ENCODE assay signal across 35 cellular contexts in genomic region chr1:21568809-21569385, GRCh38. TPM values are rescaled to one million over a fixed set of nuclear protein-coding genes. Genes with fewer than 3 reads are reported as not detected.
DNase-seq lines count a peak whose midpoint lies in the region; ATAC-seq and TF ChIP-seq lines count a peak whose summit lies in the region.
"Had no signal": no experiment of that assay in that cellular context is flagged by ENCODE, and none has a peak within 500 bp of the region (broad histone marks: within the 10 kb centered on the region; RNA-seq: fewer than 3 reads in every experiment).

No MANE protein-coding gene starts in this region.

- H3K4me3 Mint-ChIP-seq in osteocyte (ENCODE audit: unreplicated experiment) = peak overlapping the region; percentile 20
- H3K4me3 Mint-ChIP-seq: activated B cell treated with CpG ODN at 0.5 μM for 24 hours; activated naive CD4-positive, alpha-beta T cell treated with anti-CD3 and anti-CD28 coated beads for 36 hours; activated T-helper 1 cell treated with anti-CD3 and anti-CD28 coated beads, Interleukin-12 subunit alpha, Interleukin-12 subunit beta, Interleukin-2, Interleukin-4 antibody, amounts not matched to agents 30 ng/mL and 10 ng/mL and 1 ng/mL, durations not matched to agents 14 hours and 24 hours and 36 hours; CD8-positive, alpha-beta memory T cell; H9 had no signal

- H3K36me3 Mint-ChIP-seq in osteocyte (ENCODE audit: unreplicated experiment) = no peaks in the 10 kb centered on the region
- H3K36me3 Mint-ChIP-seq: CD8-positive, alpha-beta memory T cell had no signal

- no peak overlapping the region for H3K4me3 ChIP-seq in SJSA1
- H3K4me3 ChIP-seq: A549, cardiac muscle cell, coronary artery, lung, prostate gland, stomach, thyroid gland had no signal

- H3K9me3 ChIP-seq in SJSA1 (replicated peaks) = no peaks in the 10 kb centered on the region
- H3K9me3 ChIP-seq: A549, neutrophil, prostate gland, stomach, thyroid gland had no signal

- TF ChIP-seq CTCF in osteocyte (IDR thresholded peaks at IDR 0.05) = no peak

- H3K27me3 Mint-ChIP-seq in osteocyte (ENCODE audit: unreplicated experiment) = no peaks in the 10 kb centered on the region

- peaks cover 80% of the 10 kb centered on the region for H3K36me3 ChIP-seq in SJSA1
- H3K36me3 ChIP-seq: cardiac muscle cell, prostate gland, stomach, thyroid gland had no signal

- DNase-seq in ELF-1 (ENCODE audit: low read depth, low spot score) = peak; percentile 60
- DNase-seq in SJSA1 (ENCODE audit: low read depth in 1 of 2, low spot score in 2 of 2) = no peak
- peak; percentile 18 for DNase-seq in fibroblast of peridontal ligament (ENCODE audit: extremely low read depth)
- no peak for DNase-seq in osteocyte (ENCODE audit: extremely low spot score, unreplicated experiment)
- no peak for DNase-seq in NCI-H1105 (lab: John Stamatoyannopoulos, UW)
- no peak for DNase-seq in DMS53 treated with DMSO at 0.1 percent for 48 hours (lab: John Stamatoyannopoulos, UW; ENCODE audit: unreplicated experiment)
- DNase-seq in activated CD8-positive, alpha-beta memory T cell treated with anti-CD3 and anti-CD28 coated beads, Interleukin-2, amount 50 U/mL, for 48 hours = no peak
- DNase-seq: activated B cell treated with CpG ODN at 0.5 μM for 24 hours; activated CD4-positive, alpha-beta T cell treated with anti-CD3 and anti-CD28 coated beads, Interleukin-2, amount 50 U/mL, for 4 hours; activated naive CD4-positive, alpha-beta T cell treated with anti-CD3 and anti-CD28 coated beads for 36 hours; CD8-positive, alpha-beta memory T cell; DMS153; effector memory CD4-positive, alpha-beta T cell; erythroblast; foreskin fibroblast; H9; head of caudate nucleus; Karpas-422; NCI-H1694; NCI-H510A treated with DMSO at 0.1 percent for 48 hours; NK-92 treated with Interleukin-12 subunit alpha and Interleukin-12 subunit beta, amount 100 ng/mL, for 24 hours; SHP77 treated with DMSO at 0.1 percent for 48 hours; stomach; SW 1271; T1000; thyroid gland had no signal

- no peaks in the 10 kb centered on the region for H3K27me3 ChIP-seq in SJSA1 (replicated peaks)
- H3K27me3 ChIP-seq: cardiac muscle cell, neutrophil, thyroid gland had no signal

- peaks cover 43% of the 10 kb centered on the region for H3K4me1 Mint-ChIP-seq in osteocyte (ENCODE audit: unreplicated experiment)
- H3K4me1 Mint-ChIP-seq: activated B cell treated with CpG ODN at 0.5 μM for 24 hours; CD8-positive, alpha-beta memory T cell had no signal

- H3K27ac Mint-ChIP-seq in osteocyte (ENCODE audit: unreplicated experiment) = peak overlapping the region; percentile 73
- H3K27ac Mint-ChIP-seq: activated B cell treated with CpG ODN at 0.5 μM for 24 hours; activated naive CD4-positive, alpha-beta T cell treated with anti-CD3 and anti-CD28 coated beads for 36 hours; activated T-helper 1 cell treated with anti-CD3 and anti-CD28 coated beads, Interleukin-12 subunit alpha, Interleukin-12 subunit beta, Interleukin-2, Interleukin-4 antibody, amounts not matched to agents 30 ng/mL and 10 ng/mL and 1 ng/mL, durations not matched to agents 14 hours and 24 hours and 36 hours; CD8-positive, alpha-beta memory T cell had no signal

- H3K27ac ChIP-seq in SJSA1 = peak overlapping the region; percentile 91
- H3K27ac ChIP-seq: A549, cardiac muscle cell, coronary artery, neutrophil, prostate gland, stomach, thyroid gland had no signal

- H3K4me1 ChIP-seq in SJSA1 (replicated peaks) = peaks cover 73% of the 10 kb centered on the region
- H3K4me1 ChIP-seq: A549, prostate gland had no signal

- no peak for ATAC-seq in HG03159 (IDR thresholded peaks at IDR 0.05; ENCODE audit: unreplicated experiment)
- ATAC-seq: A549, Panc1 had no signal

- no peaks in the 10 kb centered on the region for H3K9me3 Mint-ChIP-seq in osteocyte (ENCODE audit: unreplicated experiment)
- H3K9me3 Mint-ChIP-seq: activated B cell treated with CpG ODN at 0.5 μM for 24 hours; activated naive CD4-positive, alpha-beta T cell treated with anti-CD3 and anti-CD28 coated beads for 36 hours; activated T-helper 1 cell treated with anti-CD3 and anti-CD28 coated beads, Interleukin-12 subunit alpha, Interleukin-12 subunit beta, Interleukin-2, Interleukin-4 antibody, amounts not matched to agents 30 ng/mL and 10 ng/mL and 1 ng/mL, durations not matched to agents 14 hours and 24 hours and 36 hours; CD8-positive, alpha-beta memory T cell; H9 had no signal

RNA-seq across cellular contexts. Expression of gene ALPL, which starts 59.7 kb away (rescaled TPM):
- 269 and 410 TPM in 2 replicates for total RNA-seq in SJSA1 (2014; rRNA removed; shearing (Covaris generic))
- 41.6 and 43.4 TPM in 2 replicates for total RNA-seq in osteocyte
- total RNA-seq: activated naive CD4-positive, alpha-beta T cell treated with anti-CD3 and anti-CD28 coated beads for 36 hours; activated T-helper 1 cell treated with anti-CD3 and anti-CD28 coated beads, Interleukin-12 subunit alpha, Interleukin-12 subunit beta, Interleukin-2, Interleukin-4 antibody, amounts not matched to agents 30 ng/mL and 10 ng/mL and 1 ng/mL, durations not matched to agents 14 hours and 24 hours and 36 hours; CD8-positive, alpha-beta memory T cell had no signal

Comparison
In these comparisons a context has a peak if more than half of its experiments do, and no peak if none do; other contexts are left out.
1. DNase-seq: peak in ELF-1 (single experiment) and fibroblast of peridontal ligament (single experiment); none in SJSA1 (0 of 2), osteocyte (single experiment), NCI-H1105 (single experiment), DMS53 treated with DMSO at 0.1 percent for 48 hours (single experiment) and activated CD8-positive, alpha-beta memory T cell treated with anti-CD3 and anti-CD28 coated beads, Interleukin-2, amount 50 U/mL, for 48 hours (single experiment).